In genomic region chr11:65941720-65942310, GRCh38 we compare ENCODE assay signal across 1 cellular context.
TF ChIP-seq lines count a peak whose summit lies in the region.

No MANE protein-coding gene starts in this region.

TF ChIP-seq in WTC11, 78 proteins besides CTCF, POLR2A, EP300 and RAD21 (continued from another document):
- no peak for TF ChIP-seq STAT6 (CRISPR knock-in tag; conservative IDR thresholded peaks at IDR 0.05; ENCODE audit: low read depth)
- no peak for TF ChIP-seq MAX (CRISPR knock-in tag; IDR thresholded peaks at IDR 0.05)
- TF ChIP-seq, protein P1, sequence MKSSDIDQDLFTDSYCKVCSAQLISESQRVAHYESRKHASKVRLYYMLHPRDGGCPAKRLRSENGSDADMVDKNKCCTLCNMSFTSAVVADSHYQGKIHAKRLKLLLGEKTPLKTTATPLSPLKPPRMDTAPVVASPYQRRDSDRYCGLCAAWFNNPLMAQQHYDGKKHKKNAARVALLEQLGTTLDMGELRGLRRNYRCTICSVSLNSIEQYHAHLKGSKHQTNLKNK (CRISPR knock-in tag; IDR thresholded peaks at IDR 0.05) = no peak
- TF ChIP-seq TCF7 (CRISPR knock-in tag; IDR thresholded peaks at IDR 0.05; ENCODE audit: low read depth) = no peak
- no peak for TF ChIP-seq RORB (CRISPR knock-in tag; IDR thresholded peaks at IDR 0.05)
- TF ChIP-seq ERG (CRISPR knock-in tag; IDR thresholded peaks at IDR 0.05) = no peak
- TF ChIP-seq, protein P2, sequence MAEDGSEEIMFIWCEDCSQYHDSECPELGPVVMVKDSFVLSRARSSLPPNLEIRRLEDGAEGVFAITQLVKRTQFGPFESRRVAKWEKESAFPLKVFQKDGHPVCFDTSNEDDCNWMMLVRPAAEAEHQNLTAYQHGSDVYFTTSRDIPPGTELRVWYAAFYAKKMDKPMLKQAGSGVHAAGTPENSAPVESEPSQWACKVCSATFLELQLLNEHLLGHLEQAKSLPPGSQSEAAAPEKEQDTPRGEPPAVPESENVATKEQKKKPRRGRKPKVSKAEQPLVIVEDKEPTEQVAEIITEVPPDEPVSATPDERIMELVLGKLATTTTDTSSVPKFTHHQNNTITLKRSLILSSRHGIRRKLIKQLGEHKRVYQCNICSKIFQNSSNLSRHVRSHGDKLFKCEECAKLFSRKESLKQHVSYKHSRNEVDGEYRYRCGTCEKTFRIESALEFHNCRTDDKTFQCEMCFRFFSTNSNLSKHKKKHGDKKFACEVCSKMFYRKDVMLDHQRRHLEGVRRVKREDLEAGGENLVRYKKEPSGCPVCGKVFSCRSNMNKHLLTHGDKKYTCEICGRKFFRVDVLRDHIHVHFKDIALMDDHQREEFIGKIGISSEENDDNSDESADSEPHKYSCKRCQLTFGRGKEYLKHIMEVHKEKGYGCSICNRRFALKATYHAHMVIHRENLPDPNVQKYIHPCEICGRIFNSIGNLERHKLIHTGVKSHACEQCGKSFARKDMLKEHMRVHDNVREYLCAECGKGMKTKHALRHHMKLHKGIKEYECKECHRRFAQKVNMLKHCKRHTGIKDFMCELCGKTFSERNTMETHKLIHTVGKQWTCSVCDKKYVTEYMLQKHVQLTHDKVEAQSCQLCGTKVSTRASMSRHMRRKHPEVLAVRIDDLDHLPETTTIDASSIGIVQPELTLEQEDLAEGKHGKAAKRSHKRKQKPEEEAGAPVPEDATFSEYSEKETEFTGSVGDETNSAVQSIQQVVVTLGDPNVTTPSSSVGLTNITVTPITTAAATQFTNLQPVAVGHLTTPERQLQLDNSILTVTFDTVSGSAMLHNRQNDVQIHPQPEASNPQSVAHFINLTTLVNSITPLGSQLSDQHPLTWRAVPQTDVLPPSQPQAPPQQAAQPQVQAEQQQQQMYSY (CRISPR knock-in tag; IDR thresholded peaks at IDR 0.05) = no peak
- TF ChIP-seq FOXK1 (CRISPR knock-in tag; IDR thresholded peaks at IDR 0.05) = no peak
- TF ChIP-seq, protein P3, sequence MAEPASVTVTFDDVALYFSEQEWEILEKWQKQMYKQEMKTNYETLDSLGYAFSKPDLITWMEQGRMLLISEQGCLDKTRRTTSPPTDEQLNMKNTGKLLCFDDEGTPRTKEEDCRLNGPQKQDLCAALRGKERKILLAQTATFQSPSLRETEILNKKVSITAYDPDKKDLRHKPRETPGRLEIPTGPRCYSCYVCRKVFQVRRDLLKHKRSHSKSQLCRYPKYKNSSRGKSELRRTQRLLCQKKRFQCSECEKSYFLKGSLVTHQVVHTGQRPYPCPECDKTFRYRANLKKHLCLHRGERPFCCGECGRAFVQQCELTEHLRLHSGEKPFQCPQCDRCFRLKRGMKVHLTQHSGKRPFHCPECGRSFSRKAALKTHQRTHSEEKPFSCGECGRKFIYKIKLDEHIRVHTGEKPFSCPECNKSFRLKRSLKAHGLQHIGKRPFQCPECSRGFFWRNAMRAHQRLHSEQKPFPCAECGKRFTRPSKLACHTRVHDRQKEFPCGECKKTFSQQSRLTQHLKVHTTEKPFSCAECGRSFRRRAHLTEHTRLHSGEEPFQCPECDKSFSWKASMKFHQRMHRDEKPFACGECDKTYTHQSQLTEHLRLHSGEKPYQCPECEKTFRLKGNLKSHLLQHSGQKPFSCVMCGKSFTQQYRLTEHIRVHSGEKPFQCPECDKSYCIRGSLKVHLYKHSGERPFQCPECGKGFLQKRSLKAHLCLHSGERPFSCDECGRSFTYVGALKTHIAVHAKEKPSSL (CRISPR knock-in tag; conservative IDR thresholded peaks at IDR 0.05) = no peak
- TF ChIP-seq, protein P4, sequence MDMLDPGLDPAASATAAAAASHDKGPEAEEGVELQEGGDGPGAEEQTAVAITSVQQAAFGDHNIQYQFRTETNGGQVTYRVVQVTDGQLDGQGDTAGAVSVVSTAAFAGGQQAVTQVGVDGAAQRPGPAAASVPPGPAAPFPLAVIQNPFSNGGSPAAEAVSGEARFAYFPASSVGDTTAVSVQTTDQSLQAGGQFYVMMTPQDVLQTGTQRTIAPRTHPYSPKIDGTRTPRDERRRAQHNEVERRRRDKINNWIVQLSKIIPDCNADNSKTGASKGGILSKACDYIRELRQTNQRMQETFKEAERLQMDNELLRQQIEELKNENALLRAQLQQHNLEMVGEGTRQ (CRISPR knock-in tag; IDR thresholded peaks at IDR 0.05) = no peak
- TF ChIP-seq, protein P5, sequence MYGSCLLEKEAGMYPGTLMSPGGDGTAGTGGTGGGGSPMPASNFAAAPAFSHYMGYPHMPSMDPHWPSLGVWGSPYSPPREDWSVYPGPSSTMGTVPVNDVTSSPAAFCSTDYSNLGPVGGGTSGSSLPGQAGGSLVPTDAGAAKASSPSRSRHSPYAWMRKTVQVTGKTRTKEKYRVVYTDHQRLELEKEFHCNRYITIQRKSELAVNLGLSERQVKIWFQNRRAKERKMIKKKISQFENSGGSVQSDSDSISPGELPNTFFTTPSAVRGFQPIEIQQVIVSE (CRISPR knock-in tag; IDR thresholded peaks at IDR 0.05; ENCODE audit: borderline replicate concordance) = no peak
- TF ChIP-seq ZNF532 (CRISPR knock-in tag; IDR thresholded peaks at IDR 0.05; ENCODE audit: borderline replicate concordance) = no peak
- TF ChIP-seq GABPB1 (CRISPR knock-in tag; IDR thresholded peaks at IDR 0.05) = no peak
- TF ChIP-seq ZNF121 (CRISPR knock-in tag; IDR thresholded peaks at IDR 0.05) = no peak
- TF ChIP-seq, protein P6, sequence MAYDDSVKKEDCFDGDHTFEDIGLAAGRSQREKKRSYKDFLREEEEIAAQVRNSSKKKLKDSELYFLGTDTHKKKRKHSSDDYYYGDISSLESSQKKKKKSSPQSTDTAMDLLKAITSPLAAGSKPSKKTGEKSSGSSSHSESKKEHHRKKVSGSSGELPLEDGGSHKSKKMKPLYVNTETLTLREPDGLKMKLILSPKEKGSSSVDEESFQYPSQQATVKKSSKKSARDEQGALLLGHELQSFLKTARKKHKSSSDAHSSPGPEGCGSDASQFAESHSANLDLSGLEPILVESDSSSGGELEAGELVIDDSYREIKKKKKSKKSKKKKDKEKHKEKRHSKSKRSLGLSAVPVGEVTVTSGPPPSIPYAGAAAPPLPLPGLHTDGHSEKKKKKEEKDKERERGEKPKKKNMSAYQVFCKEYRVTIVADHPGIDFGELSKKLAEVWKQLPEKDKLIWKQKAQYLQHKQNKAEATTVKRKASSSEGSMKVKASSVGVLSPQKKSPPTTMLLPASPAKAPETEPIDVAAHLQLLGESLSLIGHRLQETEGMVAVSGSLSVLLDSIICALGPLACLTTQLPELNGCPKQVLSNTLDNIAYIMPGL (CRISPR knock-in tag; IDR thresholded peaks at IDR 0.05) = no peak
- TF ChIP-seq, protein P7, sequence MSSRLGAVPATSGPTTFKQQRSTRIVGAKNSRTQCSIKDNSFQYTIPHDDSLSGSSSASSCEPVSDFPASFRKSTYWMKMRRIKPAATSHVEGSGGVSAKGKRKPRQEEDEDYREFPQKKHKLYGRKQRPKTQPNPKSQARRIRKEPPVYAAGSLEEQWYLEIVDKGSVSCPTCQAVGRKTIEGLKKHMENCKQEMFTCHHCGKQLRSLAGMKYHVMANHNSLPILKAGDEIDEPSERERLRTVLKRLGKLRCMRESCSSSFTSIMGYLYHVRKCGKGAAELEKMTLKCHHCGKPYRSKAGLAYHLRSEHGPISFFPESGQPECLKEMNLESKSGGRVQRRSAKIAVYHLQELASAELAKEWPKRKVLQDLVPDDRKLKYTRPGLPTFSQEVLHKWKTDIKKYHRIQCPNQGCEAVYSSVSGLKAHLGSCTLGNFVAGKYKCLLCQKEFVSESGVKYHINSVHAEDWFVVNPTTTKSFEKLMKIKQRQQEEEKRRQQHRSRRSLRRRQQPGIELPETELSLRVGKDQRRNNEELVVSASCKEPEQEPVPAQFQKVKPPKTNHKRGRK (CRISPR knock-in tag; IDR thresholded peaks at IDR 0.05; ENCODE audit: borderline replicate concordance) = no peak
